Comparison of ENCODE assay signal across 17 cellular contexts in the genomic region with DNA sequence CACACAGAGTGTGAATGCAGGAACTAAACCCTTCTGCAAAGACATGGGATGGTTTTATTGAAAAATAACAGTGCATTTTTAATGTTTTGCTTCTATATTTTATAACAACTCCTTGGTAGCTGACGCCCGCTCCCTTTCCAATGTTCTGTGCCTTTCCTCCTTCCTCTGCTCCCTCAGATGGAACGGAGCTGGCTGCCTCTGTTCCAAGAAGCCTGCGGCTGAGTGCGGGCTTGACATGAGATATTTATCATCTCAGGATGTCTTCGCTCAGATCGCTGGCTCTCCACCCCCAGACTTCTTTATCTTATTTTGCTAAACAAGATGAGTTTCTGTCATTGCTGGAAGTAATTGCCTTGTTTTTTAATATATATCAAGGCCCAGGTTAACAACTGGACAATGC.
DNase-seq lines count a peak whose midpoint lies in the region; ATAC-seq, FAIRE-seq and TF ChIP-seq lines count a peak whose summit lies in the region.
"Had no signal": no experiment of that assay in that cellular context is flagged by ENCODE, and none has a peak within 500 bp of the region (broad histone marks: within the 10 kb centered on the region; RNA-seq: fewer than 3 reads in every experiment).

No MANE protein-coding gene starts in this region.

- no peaks in the 10 kb centered on the region for H3K4me1 Mint-ChIP-seq in activated CD4-positive, alpha-beta T cell treated with anti-CD3 and anti-CD28 coated beads, Interleukin-2, amount 10 ng/mL, durations not matched to agents 24 days and 14 days
- H3K4me1 Mint-ChIP-seq: B cell, IgD-negative memory B cell had no signal

- no peak for FAIRE-seq in HTR-8/SVneo (lab: Jason Lieb, UNC)

- H3K4me3 Mint-ChIP-seq in activated CD4-positive, alpha-beta T cell treated with anti-CD3 and anti-CD28 coated beads, Interleukin-2, amount 10 ng/mL, durations not matched to agents 24 days and 14 days: no peak overlapping the region
- H3K4me3 Mint-ChIP-seq: B cell; CD4-positive, alpha-beta T cell had no signal

- no peaks in the 10 kb centered on the region for H3K27me3 Mint-ChIP-seq in activated CD4-positive, alpha-beta T cell treated with anti-CD3 and anti-CD28 coated beads, Interleukin-2, amount 10 ng/mL, durations not matched to agents 24 days and 14 days
- H3K27me3 Mint-ChIP-seq: B cell had no signal

- H4K20me1 ChIP-seq in DND-41 (ENCODE audit: insufficient read depth, low read length): no peaks in the 10 kb centered on the region

- H3K4me3 ChIP-seq in DND-41 (ENCODE audit: low read depth in 1 of 2, low read length in 2 of 2): no peak overlapping the region
- H3K4me3 ChIP-seq in parathyroid adenoma (ENCODE audit: low read depth, low read length): no peak overlapping the region

- H3K36me3 ChIP-seq in DND-41 (ENCODE audit: insufficient read depth, low read length) (no peaks in the 10 kb centered on the region), parathyroid adenoma (ENCODE audit: control insufficient read depth, insufficient read depth, low read length) (no peaks in the 10 kb centered on the region)

- no peaks in the 10 kb centered on the region for H3K79me2 ChIP-seq in DND-41 (ENCODE audit: insufficient read depth, low read length)
- H3K79me2 ChIP-seq in parathyroid adenoma: no peaks in the 10 kb centered on the region

- no peaks in the 10 kb centered on the region for H3K36me3 Mint-ChIP-seq in activated CD4-positive, alpha-beta T cell treated with anti-CD3 and anti-CD28 coated beads, Interleukin-2, amount 10 ng/mL, durations not matched to agents 24 days and 14 days (ENCODE audit: low read depth)
- H3K36me3 Mint-ChIP-seq: IgD-negative memory B cell had no signal

- intact Hi-C loops in activated CD4-positive, alpha-beta T cell treated with anti-CD3 and anti-CD28 coated beads, Interleukin-2, amount 10 ng/mL, durations not matched to agents 24 days and 14 days (cut with micrococcal nuclease): no loop called here

- H3K9ac ChIP-seq in DND-41 (ENCODE audit: low read depth, low read length): no peak overlapping the region
- no peak overlapping the region for H3K9ac ChIP-seq in parathyroid adenoma

- no peaks in the 10 kb centered on the region for H3K9me3 ChIP-seq in DND-41 (ENCODE audit: insufficient read depth, low read length, severe bottlenecking)
- no peaks in the 10 kb centered on the region for H3K9me3 ChIP-seq in parathyroid adenoma (ENCODE audit: control insufficient read depth, low read length)

- DNase-seq in DND-41 (no peak), amniotic epithelial cell (ENCODE audit: low read depth) (peak; percentile 34), kidney glomerular epithelial cell (lab: John Stamatoyannopoulos, UW) (peak; percentile 75), HTR-8/SVneo (ENCODE audit: insufficient read length, low spot score) (no peak)
- no peak for DNase-seq in activated CD4-positive, alpha-beta T cell treated with anti-CD3 and anti-CD28 coated beads, Interleukin-2, amount 10 ng/mL, durations not matched to agents 24 days and 14 days
- DNase-seq: ACHN; CD4-positive, alpha-beta T cell; HCEC 1CT; NCI-H1436; NCI-H2081; NCI-H345; NCI-H69; NK-92 treated with Interleukin-12 subunit alpha and Interleukin-12 subunit beta, amount 100 ng/mL, for 24 hours had no signal

- no peak overlapping the region for H3K4me2 ChIP-seq in DND-41 (ENCODE audit: insufficient read depth, low read length)
- H3K4me2 ChIP-seq in parathyroid adenoma (ENCODE audit: low read length): no peak overlapping the region

- ATAC-seq in DND-41 (ENCODE audit: insufficient read depth, low read depth): no peak
- ATAC-seq in HG03025 (IDR thresholded peaks at IDR 0.05; ENCODE audit: low FRiP score, unreplicated experiment): no peak

- H3K4me1 ChIP-seq in DND-41 (ENCODE audit: insufficient read depth, low read length) (peaks cover 27% of the 10 kb centered on the region), parathyroid adenoma (peaks cover 15% of the 10 kb centered on the region)

- no peak for TF ChIP-seq CTCF in DND-41 (IDR thresholded peaks at IDR 0.05; ENCODE audit: borderline replicate concordance, extremely low read depth, low read length, poor library complexity, severe bottlenecking)
- no peak for TF ChIP-seq CTCF in parathyroid adenoma (IDR thresholded peaks at IDR 0.05)

- no peak overlapping the region for H3K27ac Mint-ChIP-seq in activated CD4-positive, alpha-beta T cell treated with anti-CD3 and anti-CD28 coated beads, Interleukin-2, amount 10 ng/mL, durations not matched to agents 24 days and 14 days
- H3K27ac Mint-ChIP-seq: B cell; CD4-positive, alpha-beta T cell; IgD-negative memory B cell had no signal

- no peak overlapping the region for H2AFZ ChIP-seq in DND-41 (ENCODE audit: low read depth, low read length)
- peak overlapping the region; percentile 46 for H2AFZ ChIP-seq in parathyroid adenoma

- no peaks in the 10 kb centered on the region for H3K27me3 ChIP-seq in DND-41 (ENCODE audit: insufficient read depth, low read length, poor library complexity)
- H3K27me3 ChIP-seq in parathyroid adenoma (ENCODE audit: control insufficient read depth, insufficient read depth, low read length): no peaks in the 10 kb centered on the region

- H3K27ac ChIP-seq in DND-41 (ENCODE audit: low read length) (peak overlapping the region; percentile 48), parathyroid adenoma (peak overlapping the region; percentile 79)

- H3K9me3 Mint-ChIP-seq in activated CD4-positive, alpha-beta T cell treated with anti-CD3 and anti-CD28 coated beads, Interleukin-2, amount 10 ng/mL, durations not matched to agents 24 days and 14 days: no peaks in the 10 kb centered on the region
- H3K9me3 Mint-ChIP-seq: CD4-positive, alpha-beta T cell had no signal

Comparison
In these comparisons a context has a peak if more than half of its experiments do, and no peak if none do; other contexts are left out.
1. DNase-seq: peak in amniotic epithelial cell (single experiment) and kidney glomerular epithelial cell (single experiment); none in DND-41 (single experiment), activated CD4-positive, alpha-beta T cell treated with anti-CD3 and anti-CD28 coated beads, Interleukin-2, amount 10 ng/mL, durations not matched to agents 24 days and 14 days (single experiment) and HTR-8/SVneo (single experiment).